10 cellular contexts compared by ENCODE assay signal in genomic region chr1:104923075-104923474, GRCh38.
"Had no signal": no experiment of that assay in that cellular context is flagged by ENCODE, and none has a peak within 500 bp of the region (broad histone marks: within the 10 kb centered on the region; RNA-seq: fewer than 3 reads in every experiment).

No MANE protein-coding gene starts in this region.

- H3K4me1 ChIP-seq: HAP-1 had no signal

- H3K9me3 ChIP-seq: HAP-1 had no signal

- FAIRE-seq: HTR-8/SVneo, K562 had no signal

- H3K27ac ChIP-seq: GM23248 had no signal

- H3K4me3 ChIP-seq: GM23248, HAP-1, K562 had no signal

- H3K9ac ChIP-seq: GM23248 had no signal

- DNase-seq: GM23248, GOT3, H7, HFFc6, IMR-90, KG1 had no signal

- H2AFZ ChIP-seq: GM23248 had no signal

- H3K27ac Mint-ChIP-seq: HFFc6 had no signal

- H3K4me3 Mint-ChIP-seq: HFFc6 had no signal

- ATAC-seq: HCT116, K562 had no signal

- H3K36me3 ChIP-seq: HAP-1 had no signal
